In genomic region chr1:27145934-27146354, GRCh38 we compare ENCODE assay signal across 9 cellular contexts. TPM values are rescaled to one million over a fixed set of nuclear protein-coding genes. Genes with fewer than 3 reads are reported as not detected.
A peak's percentile ranks its signal among the peaks of the same experiment; 100 is the strongest.
DNase-seq lines count a peak whose midpoint lies in the region; FAIRE-seq and TF ChIP-seq lines count a peak whose summit lies in the region.
"Had no signal": no experiment of that assay in that cellular context is flagged by ENCODE, and none has a peak within 500 bp of the region (broad histone marks: within the 10 kb centered on the region; RNA-seq: fewer than 3 reads in every experiment).

No MANE protein-coding gene starts in this region.

- H3K4me3 ChIP-seq in HFF-Myc (replicated peaks; ENCODE audit: low read depth, low read length) (no peak overlapping the region), stomach (no peak overlapping the region)

- H3K36me3 ChIP-seq in stomach = peaks cover 0 to 16% (median 0%) of the 10 kb centered on the region in 4 donors

- H3K9me3 ChIP-seq in stomach = no peaks in the 10 kb centered on the region

- intact Hi-C loops in stomach (cut with DNase I; ENCODE audit: low total_unique reads) = no loop called here

- TF ChIP-seq POLR2A in stomach (IDR thresholded peaks at IDR 0.05) = no peak

- no peak for TF ChIP-seq CTCF in HFF-Myc (IDR thresholded peaks at IDR 0.05; ENCODE audit: low read depth, low read length, missing control alignments)
- no peak for TF ChIP-seq CTCF in stomach (IDR thresholded peaks at IDR 0.05)

- DNase-seq in HFF-Myc (ENCODE audit: extremely low read depth, low read depth) = peak; percentile 40
- DNase-seq in iPS-NIHi7 (ENCODE audit: extremely low spot score) = peak; percentile 42
- no peak for DNase-seq in stomach
- no peak for DNase-seq in NOMO-1 treated with DMSO at 0.1 percent for 48 hours (lab: John Stamatoyannopoulos, UW; ENCODE audit: unreplicated experiment)
- DNase-seq in urothelium cell line (ENCODE audit: low spot score) = no peak
- DNase-seq in stimulated activated CD4-positive, alpha-beta T cell treated with anti-CD3 and anti-CD28 coated beads, Interleukin-2, amount 100 ng/mL, for 24 hours = no peak
- no peak for DNase-seq in activated T-cell treated with anti-CD3 and anti-CD28 coated beads, Interleukin-2, amount 50 U/mL, for 48 hours
- DNase-seq: activated naive CD8-positive, alpha-beta T cell treated with anti-CD3 and anti-CD28 coated beads, Interleukin-2, amount 50 U/mL, for 24 hours had no signal

- H3K27ac ChIP-seq in angular gyrus (ENCODE audit: low read depth, low read length) = peak overlapping the region; percentile 78
- peak overlapping the region; percentile 73 to 85 (median 82) for H3K27ac ChIP-seq in stomach

- H3K27me3 ChIP-seq in stomach = no peaks in the 10 kb centered on the region

- peaks cover 64 to 98% (median 85%) of the 10 kb centered on the region in 4 donors for H3K4me1 ChIP-seq in stomach

- TF ChIP-seq EP300 in stomach (IDR thresholded peaks at IDR 0.05) = no peak

- FAIRE-seq in urothelium cell line (lab: Jason Lieb, UNC) = no peak

- 45 to 63% (median 59%) methylated on average over 7 of the region's 7 CpGs for WGBS in stomach, 5 donors

RNA-seq across cellular contexts. Expression of gene SLC9A1, which starts 9.0 kb away (rescaled TPM):
- 100 to 1,000 TPM in 1 of 5 donors, 10 to 100 TPM in 4; 25.7 to 132 (median 42.0) TPM for total RNA-seq in stomach
- polyA plus RNA-seq in stomach = 10 to 100 TPM; 16.3 to 27.6 (median 19.2) TPM

Comparison
In these comparisons a context has a peak if more than half of its experiments do, and no peak if none do; other contexts are left out.
1. DNase-seq: peak in HFF-Myc (single experiment) and iPS-NIHi7 (single experiment); none in stomach (single experiment), NOMO-1 treated with DMSO at 0.1 percent for 48 hours (single experiment), urothelium cell line (single experiment), stimulated activated CD4-positive, alpha-beta T cell treated with anti-CD3 and anti-CD28 coated beads, Interleukin-2, amount 100 ng/mL, for 24 hours (0 of 2) and activated T-cell treated with anti-CD3 and anti-CD28 coated beads, Interleukin-2, amount 50 U/mL, for 48 hours (0 of 2).